Comparison of ENCODE assay signal across 19 cellular contexts in genomic region chr3:177752841-177753240, GRCh38.
"Had no signal": no experiment of that assay in that cellular context is flagged by ENCODE, and none has a peak within 500 bp of the region (broad histone marks: within the 10 kb centered on the region; RNA-seq: fewer than 3 reads in every experiment).

No MANE protein-coding gene starts in this region.

- H3K4me3 ChIP-seq: colonic mucosa, esophagus squamous epithelium, left lung, lower lobe of right lung, right atrium auricular region, sigmoid colon, skin epidermis, upper lobe of left lung, vagina had no signal

- H3K27ac Mint-ChIP-seq: memory B cell, mesothelial cell of epicardium had no signal

- H3K27me3 Mint-ChIP-seq: memory B cell had no signal

- DNase-seq: dermis blood vessel endothelial cell; esophagus squamous epithelium; foreskin fibroblast; islet precursor cell; left lung; natural killer cell; posterior cingulate gyrus; stimulated activated CD4-positive, alpha-beta T cell treated with anti-CD3 and anti-CD28 coated beads, Interleukin-2, amount 100 ng/mL, for 24 hours; stimulated activated CD4-positive, alpha-beta T cell treated with anti-CD3 and anti-CD28 coated beads, Interleukin-4, amount 100 ng/mL, for 4 hours; stimulated activated naive CD4-positive, alpha-beta T cell treated with Interleukin-2 at 50 U/mL for 16 hours had no signal

- H3K4me3 Mint-ChIP-seq: memory B cell, mesothelial cell of epicardium, natural killer cell had no signal

- H3K9me3 ChIP-seq: colonic mucosa, esophagus squamous epithelium, left lung, lower lobe of right lung, right atrium auricular region, sigmoid colon, upper lobe of left lung, vagina had no signal

- H3K4me1 Mint-ChIP-seq: memory B cell had no signal

- H3K27ac ChIP-seq: colonic mucosa, left lung, lower lobe of right lung, skin epidermis, vagina had no signal

- H3K9me3 Mint-ChIP-seq: memory B cell, natural killer cell had no signal

- H3K27me3 ChIP-seq: colonic mucosa, esophagus squamous epithelium, left lung, right atrium auricular region, sigmoid colon, upper lobe of left lung, vagina had no signal

- H3K36me3 Mint-ChIP-seq: mesothelial cell of epicardium, natural killer cell had no signal

- H3K4me1 ChIP-seq: colonic mucosa had no signal

- H3K36me3 ChIP-seq: colonic mucosa, esophagus squamous epithelium, left lung, lower lobe of right lung, right atrium auricular region, sigmoid colon, upper lobe of left lung, vagina had no signal
